ENCODE assay signal across 8 cellular contexts in genomic region chr5:141338538-141339306, GRCh38. TPM values are rescaled to one million over a fixed set of nuclear protein-coding genes. Genes with fewer than 3 reads are reported as not detected.
A peak's percentile ranks its signal among the peaks of the same experiment; 100 is the strongest.
DNase-seq lines count a peak whose midpoint lies in the region; ATAC-seq and TF ChIP-seq lines count a peak whose summit lies in the region.

Gene PCDHGA2, plus strand, starts transcription at chr5:141338760.

- no peak within 1 kb of the TSS for H3K4me3 Mint-ChIP-seq in activated CD8-positive, alpha-beta T cell treated with anti-CD3 and anti-CD28 coated beads for 36 hours
- no peak within 1 kb of the TSS for H3K4me3 Mint-ChIP-seq in activated CD8-positive, alpha-beta T cell treated with anti-CD3 and anti-CD28 coated beads, Interleukin-2, amount 10 ng/mL, durations not matched to agents 7 days and 5 days

- DNase-seq in activated CD8-positive, alpha-beta T cell treated with anti-CD3 and anti-CD28 coated beads for 36 hours = peak; percentile 37
- DNase-seq in activated CD8-positive, alpha-beta T cell treated with anti-CD3 and anti-CD28 coated beads, Interleukin-2, amount 10 ng/mL, durations not matched to agents 7 days and 5 days = no peak
- DNase-seq in right atrium auricular region (ENCODE audit: low spot score) (no peak), putamen (ENCODE audit: low spot score) (no peak), GM19238 (ENCODE audit: insufficient read length, low spot score) (no peak)

- no peak for ATAC-seq in activated CD8-positive, alpha-beta T cell treated with anti-CD3 and anti-CD28 coated beads for 36 hours
- ATAC-seq in activated CD8-positive, alpha-beta T cell treated with anti-CD3 and anti-CD28 coated beads, Interleukin-2, amount 10 ng/mL, durations not matched to agents 7 days and 5 days = no peak
- ATAC-seq in GM21529 (IDR thresholded peaks at IDR 0.05; ENCODE audit: unreplicated experiment) = no peak

- peak; percentile 26 for TF ChIP-seq CTCF in activated CD8-positive, alpha-beta T cell treated with anti-CD3 and anti-CD28 coated beads for 36 hours (IDR thresholded peaks at IDR 0.05)
- TF ChIP-seq CTCF in VCaP (conservative IDR thresholded peaks at IDR 0.05) (peak; percentile 75), right atrium auricular region (IDR thresholded peaks at IDR 0.05) (peak in 1 of 2 donors; percentile 74)

- no peaks in the 10 kb centered on the region for H3K27me3 ChIP-seq in right atrium auricular region

- intact Hi-C loops in activated CD8-positive, alpha-beta T cell treated with anti-CD3 and anti-CD28 coated beads for 36 hours (cut with micrococcal nuclease) = no loop called here

- peaks cover 50% of the 10 kb centered on the region for H3K9me3 Mint-ChIP-seq in activated CD8-positive, alpha-beta T cell treated with anti-CD3 and anti-CD28 coated beads for 36 hours
- peaks cover 5% of the 10 kb centered on the region for H3K9me3 Mint-ChIP-seq in activated CD8-positive, alpha-beta T cell treated with anti-CD3 and anti-CD28 coated beads, Interleukin-2, amount 10 ng/mL, durations not matched to agents 7 days and 5 days (ENCODE audit: insufficient read depth)

- H3K36me3 ChIP-seq in right atrium auricular region (no peaks in the 10 kb centered on the region), urinary bladder (ENCODE audit: insufficient read depth) (no peaks in the 10 kb centered on the region)

- CTCF ChIA-PET in activated CD8-positive, alpha-beta T cell treated with anti-CD3 and anti-CD28 coated beads for 36 hours (lab: Charles Lee) = interaction anchor here (0.7 to 2.8 kb wide), 12 partner anchors 9 to 523 kb away, joined by 3 to 17 read pairs (median 3); partner anchors contain the start of genes PCDHGA10, PCDHGA11, PCDHGB1 and TAF7
- CTCF ChIA-PET in activated CD8-positive, alpha-beta T cell treated with anti-CD3 and anti-CD28 coated beads, Interleukin-2, amount 10 ng/mL, durations not matched to agents 7 days and 5 days (lab: Charles Lee) = interaction anchor here (0.8 to 2.8 kb wide), 10 partner anchors 9 to 253 kb away, joined by 3 to 12 read pairs (median 5); partner anchors contain the start of gene TAF7

- H3K9me3 ChIP-seq in right atrium auricular region = peaks cover 15 to 86% of the 10 kb centered on the region in 2 donors

- H3K4me1 Mint-ChIP-seq in activated CD8-positive, alpha-beta T cell treated with anti-CD3 and anti-CD28 coated beads for 36 hours (ENCODE audit: low read depth) = no peaks in the 10 kb centered on the region
- H3K4me1 Mint-ChIP-seq in activated CD8-positive, alpha-beta T cell treated with anti-CD3 and anti-CD28 coated beads, Interleukin-2, amount 10 ng/mL, durations not matched to agents 7 days and 5 days (ENCODE audit: low read depth) = no peaks in the 10 kb centered on the region

- POLR2A ChIA-PET in activated CD8-positive, alpha-beta T cell treated with anti-CD3 and anti-CD28 coated beads for 36 hours (lab: Charles Lee) = interaction anchor here (1.2 kb wide), 1 partner anchor 41 kb away, joined by 3 read pairs; no protein-coding TSS in a partner anchor
- POLR2A ChIA-PET in activated CD8-positive, alpha-beta T cell treated with anti-CD3 and anti-CD28 coated beads, Interleukin-2, amount 10 ng/mL, durations not matched to agents 7 days and 5 days (lab: Charles Lee) = no interaction called here

- H3K27ac Mint-ChIP-seq in activated CD8-positive, alpha-beta T cell treated with anti-CD3 and anti-CD28 coated beads for 36 hours = no peak within 1 kb of the TSS
- H3K27ac Mint-ChIP-seq in activated CD8-positive, alpha-beta T cell treated with anti-CD3 and anti-CD28 coated beads, Interleukin-2, amount 10 ng/mL, durations not matched to agents 7 days and 5 days = no peak within 1 kb of the TSS

- H3K27me3 Mint-ChIP-seq in activated CD8-positive, alpha-beta T cell treated with anti-CD3 and anti-CD28 coated beads for 36 hours = peaks cover 54% of the 10 kb centered on the region
- H3K27me3 Mint-ChIP-seq in activated CD8-positive, alpha-beta T cell treated with anti-CD3 and anti-CD28 coated beads, Interleukin-2, amount 10 ng/mL, durations not matched to agents 7 days and 5 days (ENCODE audit: low read depth) = peaks cover 41% of the 10 kb centered on the region

- H3K27ac ChIP-seq in VCaP (peak within 1 kb of the TSS; percentile 11; the same call in 1 of the 2 replicates), right atrium auricular region (peak within 1 kb of the TSS; percentile 65 to 71), urinary bladder (ENCODE audit: low read depth) (no peak within 1 kb of the TSS)

- peaks cover 20% of the 10 kb centered on the region for H3K36me3 Mint-ChIP-seq in activated CD8-positive, alpha-beta T cell treated with anti-CD3 and anti-CD28 coated beads for 36 hours (ENCODE audit: low read depth)
- peaks cover 7% of the 10 kb centered on the region for H3K36me3 Mint-ChIP-seq in activated CD8-positive, alpha-beta T cell treated with anti-CD3 and anti-CD28 coated beads, Interleukin-2, amount 10 ng/mL, durations not matched to agents 7 days and 5 days (ENCODE audit: low read depth)

- H3K4me1 ChIP-seq in right atrium auricular region = no peaks in the 10 kb centered on the region
- no peaks in the 10 kb centered on the region for H3K4me1 ChIP-seq in urinary bladder (ENCODE audit: insufficient read depth)

- 9% methylated on average over 27 of the region's 27 CpGs for WGBS in urinary bladder

- H3K4me3 ChIP-seq in right atrium auricular region = peak within 1 kb of the TSS; percentile 34 to 50
- H3K4me3 ChIP-seq in urinary bladder (ENCODE audit: low read depth, low read length) = peak within 1 kb of the TSS; percentile 0

RNA-seq across cellular contexts. Expression of gene PCDHGA2, which starts in this region (rescaled TPM):
- total RNA-seq in activated CD8-positive, alpha-beta T cell treated with anti-CD3 and anti-CD28 coated beads for 36 hours = not detected
- not detected for total RNA-seq in activated CD8-positive, alpha-beta T cell treated with anti-CD3 and anti-CD28 coated beads, Interleukin-2, amount 10 ng/mL, durations not matched to agents 7 days and 5 days
- total RNA-seq in right atrium auricular region = 1 to 10 TPM; 7.5 to 7.7 TPM
- total RNA-seq in urinary bladder = 5.7 TPM
- 4.1 TPM for polyA plus RNA-seq in urinary bladder

Comparison
In these comparisons a context has a peak if more than half of its experiments do, and no peak if none do; other contexts are left out.
1. Peak in DNase-seq in activated CD8-positive, alpha-beta T cell treated with anti-CD3 and anti-CD28 coated beads for 36 hours; RNA of the gene not detected or under 1 TPM.